In genomic region chr22:41697126-41697775, GRCh38 we compare ENCODE assay signal across 1 cellular context.
TF ChIP-seq lines count a peak whose summit lies in the region.

No MANE protein-coding gene starts in this region.

TF ChIP-seq in GM12878, 131 proteins besides CTCF, POLR2A, EP300 and RAD21 (continued from another document):
- TF ChIP-seq PKNOX1 (IDR thresholded peaks at IDR 0.05) (no peak), HSF1 (IDR thresholded peaks at IDR 0.05; ENCODE audit: low read depth, low read length) (peak; percentile 63; the same call in 1 of the 2 replicates), POU2F2 (IDR thresholded peaks at IDR 0.05; ENCODE audit: borderline replicate concordance, low read depth, low read length) (peak; percentile 58; the same call in 1 of the 3 replicates), SMARCA5 (IDR thresholded peaks at IDR 0.05) (peak; percentile 53; the same call in 1 of the 2 replicates), USF2 (IDR thresholded peaks at IDR 0.05; ENCODE audit: borderline replicate concordance, low read depth, low read length) (no peak), SUPT20H (IDR thresholded peaks at IDR 0.05; ENCODE audit: borderline replicate concordance, control insufficient read depth, low read depth, low read length) (no peak), SKIL (IDR thresholded peaks at IDR 0.05; ENCODE audit: low read depth, poor library complexity, severe bottlenecking) (peak; percentile 48), RUNX3 (IDR thresholded peaks at IDR 0.05; ENCODE audit: low read length) (peak; percentile 37; the same call in 1 of the 2 replicates), RELB (IDR thresholded peaks at IDR 0.05; ENCODE audit: low read depth) (no peak), E2F8 (IDR thresholded peaks at IDR 0.05; ENCODE audit: low read depth, partially characterized antibody) (no peak), ZNF207 (IDR thresholded peaks at IDR 0.05; ENCODE audit: borderline replicate concordance) (peak; percentile 73; the same call in 1 of the 2 replicates)
